In genomic region chr18:36829362-36830140, GRCh38 we compare ENCODE assay signal across 8 cellular contexts. TPM values are rescaled to one million over a fixed set of nuclear protein-coding genes. Genes with fewer than 3 reads are reported as not detected.
DNase-seq lines count a peak whose midpoint lies in the region; ATAC-seq and TF ChIP-seq lines count a peak whose summit lies in the region.

No MANE protein-coding gene starts in this region.

- peak overlapping the region; percentile 66 for H3K27ac ChIP-seq in Panc1 (ENCODE audit: low read length)
- peak overlapping the region; percentile 64 for H3K27ac ChIP-seq in effector memory CD4-positive, alpha-beta T cell (ENCODE audit: insufficient read depth, low read length, poor library complexity, severe bottlenecking)

- TF ChIP-seq CTCF in Panc1 (IDR thresholded peaks at IDR 0.05), result peak; percentile 33

- peak overlapping the region; percentile 82 for H3K4me3 Mint-ChIP-seq in activated naive CD4-positive, alpha-beta T cell treated with anti-CD3 and anti-CD28 coated beads for 36 hours

- no peaks in the 10 kb centered on the region for H3K27me3 ChIP-seq in Panc1 (ENCODE audit: control insufficient read depth, insufficient read depth, low read length)
- H3K27me3 ChIP-seq in effector memory CD4-positive, alpha-beta T cell (replicated peaks; ENCODE audit: control insufficient read depth, insufficient read depth, low read length, poor library complexity, severe bottlenecking), result no peaks in the 10 kb centered on the region
- no peaks in the 10 kb centered on the region for H3K27me3 ChIP-seq in mucosa of stomach (ENCODE audit: control insufficient read depth, insufficient read depth, low read length)

- DNase-seq in activated naive CD4-positive, alpha-beta T cell treated with anti-CD3 and anti-CD28 coated beads for 36 hours, result no peak
- DNase-seq in activated naive CD4-positive, alpha-beta T cell treated with Interleukin-2 at 50 U/mL for 16 hours, result no peak
- DNase-seq in Panc1 (ENCODE audit: low read depth, low spot score), result no peak
- no peak for DNase-seq in effector memory CD4-positive, alpha-beta T cell
- no peak for DNase-seq in stimulated activated CD4-positive, alpha-beta T cell treated with anti-CD3 and anti-CD28 coated beads, Interleukin-4, amount 100 ng/mL, for 1 hour
- DNase-seq in activated CD4-positive, CD25-positive, alpha-beta regulatory T cell (lab: John Stamatoyannopoulos, UW), result no peak

- H3K9ac ChIP-seq in mucosa of stomach (ENCODE audit: low read length), result peak overlapping the region; percentile 82

- CTCF ChIA-PET in activated naive CD4-positive, alpha-beta T cell treated with anti-CD3 and anti-CD28 coated beads for 36 hours (lab: Charles Lee), result interaction anchor here (0.6 to 2.2 kb wide), 8 partner anchors 10 to 773 kb away, joined by 3 to 7 read pairs (median 6); no protein-coding TSS in a partner anchor
- CTCF ChIA-PET in Panc1 (lab: Charles Lee), result interaction anchor here (0.7 kb wide), 1 partner anchor 701 kb away, joined by 6 read pairs; no protein-coding TSS in a partner anchor

- H3K4me3 ChIP-seq in Panc1 (ENCODE audit: low read depth in 2 of 2, low read length in 2 of 2) (peak overlapping the region; percentile 73 to 90), mucosa of stomach (ENCODE audit: low read length) (peak overlapping the region; percentile 61)
- H3K4me3 ChIP-seq in effector memory CD4-positive, alpha-beta T cell (ENCODE audit: insufficient read depth, low read depth, low read length, poor library complexity, severe bottlenecking), result peak overlapping the region; percentile 94

- intact Hi-C loops in activated naive CD4-positive, alpha-beta T cell treated with anti-CD3 and anti-CD28 coated beads for 36 hours (cut with micrococcal nuclease), result loop anchor here (1.0 to 10.0 kb wide), 5 partner anchors 73 to 1965 kb away; partner anchors contain the start of genes ELP2, INO80C, RMP24 and SLC39A6
- intact Hi-C loops in Panc1 (cut with micrococcal nuclease; ENCODE audit: unreplicated experiment), result no loop called here

- ATAC-seq in Panc1, result peak; percentile 2
- ATAC-seq in GM21360 (IDR thresholded peaks at IDR 0.05; ENCODE audit: unreplicated experiment), result no peak

- H3K36me3 ChIP-seq in Panc1 (ENCODE audit: control insufficient read depth, insufficient read depth, low read length), result no peaks in the 10 kb centered on the region; the same call in 1 of the 2 replicates
- no peaks in the 10 kb centered on the region for H3K36me3 ChIP-seq in effector memory CD4-positive, alpha-beta T cell (ENCODE audit: control insufficient read depth, insufficient read depth, low read length)
- no peaks in the 10 kb centered on the region for H3K36me3 ChIP-seq in mucosa of stomach (ENCODE audit: control insufficient read depth, insufficient read depth, low read length)

- H3K27me3 Mint-ChIP-seq in activated naive CD4-positive, alpha-beta T cell treated with anti-CD3 and anti-CD28 coated beads for 36 hours (ENCODE audit: low read depth), result no peaks in the 10 kb centered on the region

- H3K27ac Mint-ChIP-seq in activated naive CD4-positive, alpha-beta T cell treated with anti-CD3 and anti-CD28 coated beads for 36 hours, result peak overlapping the region; percentile 15

- H3K9me3 ChIP-seq in Panc1 (ENCODE audit: control insufficient read depth, insufficient read depth, low read depth, low read length) (no peaks in the 10 kb centered on the region), mucosa of stomach (ENCODE audit: control insufficient read depth, low read length) (no peaks in the 10 kb centered on the region)
- H3K9me3 ChIP-seq in effector memory CD4-positive, alpha-beta T cell (ENCODE audit: control insufficient read depth, low read length), result no peaks in the 10 kb centered on the region

- no peaks in the 10 kb centered on the region for H3K36me3 Mint-ChIP-seq in activated naive CD4-positive, alpha-beta T cell treated with anti-CD3 and anti-CD28 coated beads for 36 hours (ENCODE audit: low read depth)

- H3K4me1 Mint-ChIP-seq in activated naive CD4-positive, alpha-beta T cell treated with anti-CD3 and anti-CD28 coated beads for 36 hours (ENCODE audit: low read depth), result peaks cover 43% of the 10 kb centered on the region

- in situ Hi-C loops in Panc1 (cut with HindIII; ENCODE audit: low pct_unique_long_range_greater_than_20kb, low sequenced_read_pairs), result no loop called here

- no peaks in the 10 kb centered on the region for H3K9me3 Mint-ChIP-seq in activated naive CD4-positive, alpha-beta T cell treated with anti-CD3 and anti-CD28 coated beads for 36 hours

- POLR2A ChIA-PET in Panc1 (lab: Charles Lee), result interaction anchor here (1.0 kb wide), 1 partner anchor 87 kb away, joined by 7 read pairs; no protein-coding TSS in a partner anchor

- H3K4me1 ChIP-seq in Panc1 (ENCODE audit: control insufficient read depth, insufficient read depth, low read length) (peaks cover 10% of the 10 kb centered on the region), mucosa of stomach (ENCODE audit: control insufficient read depth, insufficient read depth, low read length) (no peaks in the 10 kb centered on the region)
- no peaks in the 10 kb centered on the region for H3K4me1 ChIP-seq in effector memory CD4-positive, alpha-beta T cell (ENCODE audit: control insufficient read depth, insufficient read depth, low read length, poor library complexity, severe bottlenecking)

- BruUV-seq in Panc1 (replicated peaks; lab: Mats Ljungman, UMichigan), result no TSS peak

RNA-seq across cellular contexts. Expression of gene KIAA1328, which starts 0.6 kb away (rescaled TPM):
- total RNA-seq in activated naive CD4-positive, alpha-beta T cell treated with anti-CD3 and anti-CD28 coated beads for 36 hours, result 1 to 10 TPM; 7.2 to 7.8 TPM
- 6.2 TPM for total RNA-seq in Panc1 (2021; ENCODE audit: unreplicated experiment)
- 2.0 TPM for polyA plus RNA-seq in Panc1 (2012; ENCODE audit: insufficient read length)

RNA-seq across cellular contexts. Expression of gene TPGS2, which starts 0.7 kb away (rescaled TPM):
- 10 to 100 TPM; 71.5 to 73.4 TPM for total RNA-seq in activated naive CD4-positive, alpha-beta T cell treated with anti-CD3 and anti-CD28 coated beads for 36 hours
- 98.7 TPM for total RNA-seq in Panc1 (2021; ENCODE audit: unreplicated experiment)
- polyA plus RNA-seq in Panc1 (2012; ENCODE audit: insufficient read length), result 100 TPM
